Comparison of ENCODE assay signal across 8 cellular contexts in the genomic region with DNA sequence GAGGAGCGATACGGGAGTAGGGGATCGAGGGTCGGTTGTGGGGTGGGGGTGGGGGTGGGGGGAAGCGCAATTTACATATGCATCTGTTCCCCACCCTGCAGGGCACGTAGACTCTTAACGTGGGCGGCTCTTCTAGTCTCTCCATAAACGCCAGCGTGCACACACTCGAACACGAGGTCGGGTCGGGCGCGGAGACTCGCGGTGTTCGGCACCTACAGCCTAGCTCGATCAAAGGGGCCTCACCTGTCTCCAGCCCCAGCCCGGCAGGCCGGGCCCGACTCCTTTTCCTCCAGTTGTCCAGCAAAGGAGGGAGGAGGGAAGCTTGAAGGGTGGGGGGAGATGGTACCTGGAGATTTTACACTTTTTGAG. TPM values are rescaled to one million over a fixed set of nuclear protein-coding genes. Genes with fewer than 3 reads are reported as not detected.
DNase-seq lines count a peak whose midpoint lies in the region; ATAC-seq and TF ChIP-seq lines count a peak whose summit lies in the region.

No MANE protein-coding gene starts in this region.

- H3K36me3 ChIP-seq in effector memory CD4-positive, alpha-beta T cell (ENCODE audit: control insufficient read depth, insufficient read depth, low read length) = no peaks in the 10 kb centered on the region

- H3K4me1 ChIP-seq in effector memory CD4-positive, alpha-beta T cell (ENCODE audit: control insufficient read depth, insufficient read depth, low read length, poor library complexity, severe bottlenecking) = peaks cover 10% of the 10 kb centered on the region

- ATAC-seq in HG02588 (IDR thresholded peaks at IDR 0.05; ENCODE audit: unreplicated experiment) = peak; percentile 41
- peak; percentile 40 for ATAC-seq in stimulated activated naive CD8-positive, alpha-beta T cell treated with anti-CD3 and anti-CD28 coated beads, Interleukin-15, Interleukin-2, amounts not matched to agents 100 U/mL and 50 U/mL, for 24 hours

- peak overlapping the region; percentile 79 for H3K4me3 ChIP-seq in NB4 (ENCODE audit: low read depth, low read length)
- H3K4me3 ChIP-seq in effector memory CD4-positive, alpha-beta T cell (ENCODE audit: insufficient read depth, low read depth, low read length, poor library complexity, severe bottlenecking) = peak overlapping the region; percentile 97

- no peak for TF ChIP-seq CTCF in NB4 (IDR thresholded peaks at IDR 0.05; ENCODE audit: low read depth, low read length)

- no peaks in the 10 kb centered on the region for H3K9me3 ChIP-seq in effector memory CD4-positive, alpha-beta T cell (ENCODE audit: control insufficient read depth, low read length)

- TF ChIP-seq POLR2A in NB4 (IDR thresholded peaks at IDR 0.05; ENCODE audit: extremely low read depth, insufficient read length) = no peak

- H3K27me3 ChIP-seq in effector memory CD4-positive, alpha-beta T cell (replicated peaks; ENCODE audit: control insufficient read depth, insufficient read depth, low read length, poor library complexity, severe bottlenecking) = no peaks in the 10 kb centered on the region

- DNase-seq in NCI-H2081 (lab: John Stamatoyannopoulos, UW) = peak; percentile 10 to 60
- DNase-seq in NCI-H2081 treated with DMSO at 0.1 percent for 48 hours (lab: John Stamatoyannopoulos, UW) = no peak
- DNase-seq in NB4 (ENCODE audit: low read depth) = peak; percentile 79
- peak; percentile 37 to 45 for DNase-seq in activated CD4-positive, alpha-beta T cell treated with anti-CD3 and anti-CD28 coated beads, Interleukin-2, amount 50 U/mL, for 24 hours (ENCODE audit: low read depth in 1 of 2, low spot score in 1 of 2)
- no peak for DNase-seq in effector memory CD4-positive, alpha-beta T cell
- peak; percentile 91 for DNase-seq in mesenteric fat pad (ENCODE audit: low spot score)
- DNase-seq in stimulated activated naive CD8-positive, alpha-beta T cell treated with anti-CD3 and anti-CD28 coated beads, Interleukin-15, Interleukin-2, amounts not matched to agents 100 U/mL and 50 U/mL, for 24 hours = peak; percentile 64

- H3K27ac ChIP-seq in effector memory CD4-positive, alpha-beta T cell (ENCODE audit: insufficient read depth, low read length, poor library complexity, severe bottlenecking) = peak overlapping the region; percentile 85

RNA-seq across cellular contexts. Expression of a gene that starts 0.5 kb away (rescaled TPM):
- total RNA-seq in mesenteric fat pad = 22.1 TPM

RNA-seq across cellular contexts. Expression of a gene that starts 17.8 kb away (rescaled TPM):
- 16.6 TPM for total RNA-seq in mesenteric fat pad

Comparison
In these comparisons a context has a peak if more than half of its experiments do, and no peak if none do; other contexts are left out.
1. DNase-seq: peak in NCI-H2081 (2 of 2), NB4 (single experiment), activated CD4-positive, alpha-beta T cell treated with anti-CD3 and anti-CD28 coated beads, Interleukin-2, amount 50 U/mL, for 24 hours (2 of 2), mesenteric fat pad (single experiment) and stimulated activated naive CD8-positive, alpha-beta T cell treated with anti-CD3 and anti-CD28 coated beads, Interleukin-15, Interleukin-2, amounts not matched to agents 100 U/mL and 50 U/mL, for 24 hours (single experiment); none in NCI-H2081 treated with DMSO at 0.1 percent for 48 hours (single experiment) and effector memory CD4-positive, alpha-beta T cell (0 of 3).